29 cellular contexts compared by ENCODE assay signal in genomic region chr6:93849857-93850256, GRCh38.
A peak's percentile ranks its signal among the peaks of the same experiment; 100 is the strongest.
DNase-seq lines count a peak whose midpoint lies in the region; ATAC-seq and TF ChIP-seq lines count a peak whose summit lies in the region.
"Had no signal": no experiment of that assay in that cellular context is flagged by ENCODE, and none has a peak within 500 bp of the region (broad histone marks: within the 10 kb centered on the region; RNA-seq: fewer than 3 reads in every experiment).

No MANE protein-coding gene starts in this region.

- H3K79me2 ChIP-seq in neural progenitor cell (ENCODE audit: low read depth) = peaks cover 17% of the 10 kb centered on the region
- H3K79me2 ChIP-seq: parathyroid adenoma had no signal

- no peak overlapping the region for H3K4me3 ChIP-seq in fibroblast of mammary gland (ENCODE audit: control insufficient read depth, low read depth, low read length)
- H3K4me3 ChIP-seq in neural progenitor cell = no peak overlapping the region
- H3K4me3 ChIP-seq: dorsolateral prefrontal cortex, esophagus squamous epithelium, stomach, thyroid gland had no signal

- peak overlapping the region; percentile 40 for H3K27ac ChIP-seq in neural progenitor cell
- H3K27ac ChIP-seq: dorsolateral prefrontal cortex, esophagus squamous epithelium, parathyroid adenoma, stomach, thyroid gland had no signal

- no peaks in the 10 kb centered on the region for H3F3A ChIP-seq in neural progenitor cell (ENCODE audit: low read depth)

- H4K20me1 ChIP-seq in neural progenitor cell (ENCODE audit: low read depth) = no peaks in the 10 kb centered on the region

- H3K4me3 Mint-ChIP-seq in WTC11 (no peak overlapping the region), neural progenitor cell (no peak overlapping the region), osteocyte (ENCODE audit: unreplicated experiment) (no peak overlapping the region)
- H3K4me3 Mint-ChIP-seq: activated CD8-positive, alpha-beta memory T cell treated with anti-CD3 and anti-CD28 coated beads, Interleukin-2, amount 10 ng/mL, durations not matched to agents 7 days and 5 days; activated naive CD8-positive, alpha-beta T cell treated with anti-CD3 and anti-CD28 coated beads for 36 hours; activated T-cell treated with anti-CD3 and anti-CD28 coated beads, Interleukin-2, amount 50 U/mL, for 4 hours; CD8-positive, alpha-beta memory T cell; H9; neural crest cell had no signal

- POLR2A ChIA-PET in WTC11 (lab: Charles Lee) = no interaction called here

- peak overlapping the region; percentile 65 for H2AFZ ChIP-seq in neural progenitor cell (replicated peaks)
- H2AFZ ChIP-seq: parathyroid adenoma had no signal

- no peaks in the 10 kb centered on the region for H3K27me3 Mint-ChIP-seq in WTC11 (ENCODE audit: low read depth)
- peaks cover 2% of the 10 kb centered on the region for H3K27me3 Mint-ChIP-seq in neural progenitor cell (ENCODE audit: insufficient read depth, low read depth)
- no peaks in the 10 kb centered on the region for H3K27me3 Mint-ChIP-seq in osteocyte (ENCODE audit: unreplicated experiment)
- H3K27me3 Mint-ChIP-seq: activated CD8-positive, alpha-beta memory T cell treated with anti-CD3 and anti-CD28 coated beads, Interleukin-2, amount 10 ng/mL, durations not matched to agents 7 days and 5 days; activated naive CD8-positive, alpha-beta T cell treated with anti-CD3 and anti-CD28 coated beads for 36 hours; CD8-positive, alpha-beta memory T cell had no signal

- CTCF ChIA-PET in WTC11 (lab: Charles Lee) = no interaction called here

- peak; percentile 63 for ATAC-seq in WTC11
- ATAC-seq: activated CD8-positive, alpha-beta memory T cell treated with anti-CD3 and anti-CD28 coated beads, Interleukin-2, amount 10 ng/mL, durations not matched to agents 7 days and 5 days; activated T-cell treated with anti-CD3 and anti-CD28 coated beads, Interleukin-2, amount 50 U/mL, for 4 hours; left cardiac atrium; right cardiac atrium had no signal

- peaks cover 21% of the 10 kb centered on the region for H3K4me1 ChIP-seq in neural progenitor cell
- H3K4me1 ChIP-seq: esophagus squamous epithelium, parathyroid adenoma, stomach, thyroid gland had no signal

- no peak for TF ChIP-seq CTCF in WTC11 (IDR thresholded peaks at IDR 0.05)
- TF ChIP-seq CTCF in fibroblast of mammary gland (conservative IDR thresholded peaks at IDR 0.05; ENCODE audit: control insufficient read depth, insufficient read depth, low read depth, low read length) = no peak
- TF ChIP-seq CTCF in neural progenitor cell (IDR thresholded peaks at IDR 0.05) = no peak
- TF ChIP-seq CTCF in osteocyte (IDR thresholded peaks at IDR 0.05) = no peak

- H3K9me3 Mint-ChIP-seq in WTC11 = peaks cover 11% of the 10 kb centered on the region
- H3K9me3 Mint-ChIP-seq in neural progenitor cell = peaks cover 5% of the 10 kb centered on the region
- H3K9me3 Mint-ChIP-seq in osteocyte (ENCODE audit: unreplicated experiment) = peaks cover 24% of the 10 kb centered on the region

- no peak overlapping the region for H3K9ac ChIP-seq in neural progenitor cell
- H3K9ac ChIP-seq: parathyroid adenoma had no signal

- H3K27ac Mint-ChIP-seq in WTC11 (peak overlapping the region; percentile 57; the same call in 1 of the 2 replicates), neural progenitor cell (peak overlapping the region; percentile 93), osteocyte (ENCODE audit: unreplicated experiment) (no peak overlapping the region)
- H3K27ac Mint-ChIP-seq: activated CD8-positive, alpha-beta memory T cell treated with anti-CD3 and anti-CD28 coated beads, Interleukin-2, amount 10 ng/mL, durations not matched to agents 7 days and 5 days; activated naive CD8-positive, alpha-beta T cell treated with anti-CD3 and anti-CD28 coated beads for 36 hours; CD8-positive, alpha-beta memory T cell had no signal

- H3K4me2 ChIP-seq in neural progenitor cell = no peak overlapping the region

- peak; percentile 11 for DNase-seq in HCEC 1CT
- DNase-seq in WTC11 (ENCODE audit: low spot score) = no peak
- DNase-seq in fibroblast of mammary gland (ENCODE audit: low read depth) = peak; percentile 1
- no peak for DNase-seq in neural progenitor cell (ENCODE audit: low spot score)
- no peak for DNase-seq in osteocyte (ENCODE audit: extremely low spot score, unreplicated experiment)
- no peak for DNase-seq in inferior parietal cortex (ENCODE audit: extremely low spot score)
- DNase-seq in SW480 (ENCODE audit: low spot score) = no peak
- DNase-seq in retina = no peak
- DNase-seq: activated CD4-positive, alpha-beta T cell treated with anti-CD3 and anti-CD28 coated beads, Interleukin-2, amount 50 U/mL, for 4 hours; activated CD8-positive, alpha-beta memory T cell treated with anti-CD3 and anti-CD28 coated beads, Interleukin-2, amount 10 ng/mL, durations not matched to agents 7 days and 5 days; activated gamma-delta T cell; activated naive CD8-positive, alpha-beta T cell treated with anti-CD3 and anti-CD28 coated beads for 36 hours; activated T-cell treated with anti-CD3 and anti-CD28 coated beads, Interleukin-2, amount 50 U/mL, for 4 hours; CD8-positive, alpha-beta memory T cell; cerebellar nuclear complex; dorsolateral prefrontal cortex; EL; esophagus squamous epithelium; H9; IMR-90; left cardiac atrium; NCI-H1436 treated with DMSO at 0.1 percent for 48 hours; right cardiac atrium; stimulated activated CD4-positive, alpha-beta T cell treated with anti-CD3 and anti-CD28 coated beads, Interleukin-12 subunit alpha, Interleukin-12 subunit beta, amount 100 ng/mL, for 4 hours; stimulated activated CD4-positive, alpha-beta T cell treated with anti-CD3 and anti-CD28 coated beads, Interleukin-2, amount 100 ng/mL, for 48 hours; stomach; thyroid gland had no signal

- peaks cover 50% of the 10 kb centered on the region for H3K4me1 Mint-ChIP-seq in WTC11
- peaks cover 27% of the 10 kb centered on the region for H3K4me1 Mint-ChIP-seq in neural progenitor cell
- H3K4me1 Mint-ChIP-seq in osteocyte (ENCODE audit: unreplicated experiment) = peaks cover 10% of the 10 kb centered on the region
- H3K4me1 Mint-ChIP-seq: activated CD8-positive, alpha-beta memory T cell treated with anti-CD3 and anti-CD28 coated beads, Interleukin-2, amount 10 ng/mL, durations not matched to agents 7 days and 5 days; activated naive CD8-positive, alpha-beta T cell treated with anti-CD3 and anti-CD28 coated beads for 36 hours; CD8-positive, alpha-beta memory T cell had no signal

- H3K27me3 ChIP-seq in neural progenitor cell = no peaks in the 10 kb centered on the region
- H3K27me3 ChIP-seq: dorsolateral prefrontal cortex, esophagus squamous epithelium, stomach, thyroid gland had no signal

- H3K36me3 Mint-ChIP-seq in WTC11 = no peaks in the 10 kb centered on the region
- H3K36me3 Mint-ChIP-seq in neural progenitor cell = no peaks in the 10 kb centered on the region
- peaks cover 6% of the 10 kb centered on the region for H3K36me3 Mint-ChIP-seq in osteocyte (ENCODE audit: unreplicated experiment)
- H3K36me3 Mint-ChIP-seq: activated CD8-positive, alpha-beta memory T cell treated with anti-CD3 and anti-CD28 coated beads, Interleukin-2, amount 10 ng/mL, durations not matched to agents 7 days and 5 days; activated naive CD8-positive, alpha-beta T cell treated with anti-CD3 and anti-CD28 coated beads for 36 hours; CD8-positive, alpha-beta memory T cell had no signal

- no peaks in the 10 kb centered on the region for H3K9me3 ChIP-seq in neural progenitor cell (ENCODE audit: low read depth)
- H3K9me3 ChIP-seq: stomach, thyroid gland had no signal

- no peaks in the 10 kb centered on the region for H3K36me3 ChIP-seq in neural progenitor cell
- H3K36me3 ChIP-seq: esophagus squamous epithelium, stomach, thyroid gland had no signal

TF ChIP-seq in WTC11, 78 proteins besides CTCF, POLR2A, EP300 and RAD21 (continues in another document):
- TF ChIP-seq NFATC4 (CRISPR knock-in tag; IDR thresholded peaks at IDR 0.05) (no peak), ARID4B (CRISPR knock-in tag; IDR thresholded peaks at IDR 0.05; ENCODE audit: borderline replicate concordance) (no peak)

Comparison
In these comparisons a context has a peak if more than half of its experiments do, and no peak if none do; other contexts are left out.
1. DNase-seq: peak in HCEC 1CT (single experiment) and fibroblast of mammary gland (single experiment); none in WTC11 (single experiment), neural progenitor cell (single experiment), osteocyte (single experiment), inferior parietal cortex (single experiment), SW480 (single experiment) and retina (single experiment).